Comparison of ENCODE assay signal across 10 cellular contexts in the genomic region with DNA sequence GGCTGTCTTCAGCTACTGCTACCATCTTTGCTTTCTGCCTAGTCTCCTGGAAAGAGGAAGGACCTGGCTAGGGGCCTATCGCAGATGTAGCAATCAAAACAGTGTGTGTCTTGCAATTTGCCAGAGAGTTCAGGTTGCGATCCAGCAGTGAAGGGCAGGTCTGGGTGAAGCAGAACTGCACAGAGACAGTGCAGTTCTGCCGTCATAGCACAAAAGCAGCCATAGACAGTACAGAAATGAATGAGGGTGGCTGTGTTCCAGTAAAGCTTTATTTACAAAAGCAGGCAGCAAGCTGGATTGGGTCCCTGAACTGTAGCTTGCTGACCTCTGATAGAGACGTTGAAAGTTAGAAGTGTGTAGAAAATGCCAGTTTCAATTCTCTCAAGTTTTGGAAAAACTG.
DNase-seq lines count a peak whose midpoint lies in the region; ATAC-seq and TF ChIP-seq lines count a peak whose summit lies in the region.
"Had no signal": no experiment of that assay in that cellular context is flagged by ENCODE, and none has a peak within 500 bp of the region (broad histone marks: within the 10 kb centered on the region; RNA-seq: fewer than 3 reads in every experiment).

No MANE protein-coding gene starts in this region.

- TF ChIP-seq CTCF in LNCaP clone FGC (IDR thresholded peaks at IDR 0.05; ENCODE audit: control insufficient read depth, extremely low read depth, insufficient read depth) (no peak), ascending aorta (IDR thresholded peaks at IDR 0.05) (no peak), right atrium auricular region (IDR thresholded peaks at IDR 0.05) (no peak), gastrocnemius medialis (IDR thresholded peaks at IDR 0.05 in 4 of 5, conservative IDR thresholded peaks at IDR 0.05 in 1 of 5) (no peak)

- ATAC-seq in gastrocnemius medialis (peak; percentile 43 to 57), HG03432 (IDR thresholded peaks at IDR 0.05; ENCODE audit: unreplicated experiment) (no peak), GM21515 (IDR thresholded peaks at IDR 0.05; ENCODE audit: unreplicated experiment) (no peak)

- H3K36me3 ChIP-seq in ascending aorta (no peaks in the 10 kb centered on the region), right atrium auricular region (no peaks in the 10 kb centered on the region), gastrocnemius medialis (no peaks in the 10 kb centered on the region)

- DNase-seq in LNCaP clone FGC (ENCODE audit: low read depth) (peak; percentile 13), ascending aorta (ENCODE audit: low spot score in 2 of 2) (no peak), right atrium auricular region (ENCODE audit: low spot score) (no peak), gastrocnemius medialis (peak; percentile 29 to 68), KBM-7 (no peak), NCI-H146 treated with DMSO at 0.1 percent for 48 hours (lab: John Stamatoyannopoulos, UW; ENCODE audit: unreplicated experiment) (no peak)
- DNase-seq: CD4-positive, CD25-positive, alpha-beta regulatory T cell; effector CD4-positive, alpha-beta T cell had no signal

- no peak for TF ChIP-seq POLR2A in gastrocnemius medialis (IDR thresholded peaks at IDR 0.05)

- intact Hi-C loops in ascending aorta (cut with DNase I), result loop anchor here (2.0 to 10.0 kb wide), 3 partner anchors 17 to 231 kb away; no protein-coding TSS in a partner anchor
- intact Hi-C loops in gastrocnemius medialis (cut with DNase I; ENCODE audit: low total_unique reads), result loop anchor here (2.0 to 10.0 kb wide), 6 partner anchors 84 to 461 kb away; a partner anchor contains a TSS

- peak overlapping the region; percentile 88 to 92 for H3K27ac ChIP-seq in ascending aorta
- peak overlapping the region; percentile 79 to 92 for H3K27ac ChIP-seq in right atrium auricular region
- H3K27ac ChIP-seq in gastrocnemius medialis, result peak overlapping the region; percentile 78 to 90 (median 86)

- in situ Hi-C loops in gastrocnemius medialis (cut with MboI; ENCODE audit: low sequenced_read_pairs in 4 of 4) (no loop called here), KBM-7 (cut with MboI; ENCODE audit: low pct_unique_long_range_greater_than_20kb, low sequenced_read_pairs) (no loop called here)

- H3K27me3 ChIP-seq in ascending aorta (no peaks in the 10 kb centered on the region), right atrium auricular region (no peaks in the 10 kb centered on the region), gastrocnemius medialis (no peaks in the 10 kb centered on the region)

- no peaks in the 10 kb centered on the region for H3K9me3 ChIP-seq in ascending aorta
- no peaks in the 10 kb centered on the region for H3K9me3 ChIP-seq in right atrium auricular region
- no peaks in the 10 kb centered on the region for H3K9me3 ChIP-seq in gastrocnemius medialis

- H3K4me1 ChIP-seq in ascending aorta (peaks cover 6 to 34% of the 10 kb centered on the region in 2 donors), right atrium auricular region (peaks cover 0 to 63% of the 10 kb centered on the region in 2 donors), gastrocnemius medialis (peaks cover 17 to 41% of the 10 kb centered on the region in 2 donors)

- no peak overlapping the region for H3K4me3 ChIP-seq in LNCaP clone FGC (ENCODE audit: low read depth, low read length)
- H3K4me3 ChIP-seq in ascending aorta, result peak overlapping the region in 1 of 2 donors; percentile 73
- H3K4me3 ChIP-seq in right atrium auricular region, result peak overlapping the region in 1 of 2 donors; percentile 45
- peak overlapping the region; percentile 53 to 65 (median 58) for H3K4me3 ChIP-seq in gastrocnemius medialis

Comparison
In these comparisons a context has a peak if more than half of its experiments do, and no peak if none do; other contexts are left out.
1. DNase-seq: peak in LNCaP clone FGC (single experiment) and gastrocnemius medialis (2 of 2); none in ascending aorta (0 of 2), right atrium auricular region (single experiment), KBM-7 (single experiment) and NCI-H146 treated with DMSO at 0.1 percent for 48 hours (single experiment).
2. ATAC-seq: peak in gastrocnemius medialis (2 of 2); none in HG03432 (single experiment) and GM21515 (single experiment).
3. Peak in every context shown above with its lines, with median percentiles within 50 percentile points of each other: H3K27ac ChIP-seq.